ENCODE assay signal across 32 cellular contexts in the genomic region with DNA sequence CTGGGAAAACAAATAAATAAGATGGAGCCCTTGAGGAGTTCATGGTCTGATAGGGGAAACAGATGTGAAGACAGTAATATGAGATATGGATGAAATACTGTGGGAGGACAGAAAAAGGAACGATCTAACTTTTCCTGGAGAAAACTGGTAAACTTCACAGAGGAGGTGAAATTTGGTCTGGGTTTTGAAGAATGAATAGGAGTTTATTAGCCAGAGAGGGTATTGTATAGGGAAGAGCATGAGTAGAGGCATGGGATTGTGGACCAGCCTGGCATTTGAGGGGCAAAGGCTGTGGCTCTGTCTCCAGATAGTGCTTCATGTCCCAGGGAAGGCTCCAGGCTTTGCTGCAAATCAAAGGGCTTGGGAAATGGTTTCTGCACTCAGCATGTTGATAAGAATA. TPM values are rescaled to one million over a fixed set of nuclear protein-coding genes. Genes with fewer than 3 reads are reported as not detected.
"Had no signal": no experiment of that assay in that cellular context is flagged by ENCODE, and none has a peak within 500 bp of the region (broad histone marks: within the 10 kb centered on the region; RNA-seq: fewer than 3 reads in every experiment).

No MANE protein-coding gene starts in this region.

- H3K27ac ChIP-seq: stomach, suprapubic skin, testis, thoracic aorta, thyroid gland, tibial artery, tibial nerve, transverse colon, upper lobe of left lung, upper lobe of right lung, uterus, vagina had no signal

- H3K9me3 Mint-ChIP-seq: stimulated activated effector memory CD8-positive, alpha-beta T cell treated with anti-CD3 and anti-CD28 coated beads, Interleukin-12 subunit alpha, Interleukin-12 subunit beta, amount 100 ng/mL, for 72 hours; stimulated activated memory B cell treated with anti-CD40 and anti-IgM and Interleukin-4, amounts not matched to agents 10 μg/mL and 1 μg/mL and 100 μg/mL, for 72 hours; stimulated activated naive B cell treated with anti-CD40 and anti-IgM and Interleukin-4, amounts not matched to agents 10 μg/mL and 1 μg/mL and 100 μg/mL, for 72 hours; stimulated activated naive CD8-positive, alpha-beta T cell treated with anti-CD3 and anti-CD28 coated beads, Interleukin-15, amount 100 ng/mL, for 72 hours; stimulated activated naive CD8-positive, alpha-beta T cell treated with anti-CD3 and anti-CD28 coated beads, Interleukin-15, Interleukin-2, amounts not matched to agents 100 ng/mL and 50 ng/mL, for 24 hours; type B pancreatic cell had no signal

- DNase-seq: stimulated activated CD4-positive, alpha-beta T cell treated with anti-CD3 and anti-CD28 coated beads, Interleukin-2, amount 100 ng/mL, for 48 hours; stimulated activated CD4-positive, alpha-beta T cell treated with anti-CD3 and anti-CD28 coated beads, Interleukin-4, amount 100 ng/mL, for 1 hour; stimulated activated CD4-positive, alpha-beta T cell treated with anti-CD3 and anti-CD28 coated beads, Interleukin-4, amount 100 ng/mL, for 24 hours; stimulated activated CD4-positive, alpha-beta T cell treated with anti-CD3 and anti-CD28 coated beads, Interleukin-4, amount 100 ng/mL, for 4 hours; stimulated activated CD8-positive, alpha-beta memory T cell treated with anti-CD3 and anti-CD28 coated beads, Interleukin-4, amount 100 ng/mL, for 48 hours; stimulated activated naive B cell treated with anti-CD40 and anti-IgM and Interleukin-4, amounts not matched to agents 10 μg/mL and 1 μg/mL and 100 μg/mL, for 72 hours; stimulated activated naive CD4-positive, alpha-beta T cell; stimulated activated naive CD4-positive, alpha-beta T cell treated with Interleukin-2 at 50 U/mL for 16 hours; stimulated activated naive CD8-positive, alpha-beta T cell treated with anti-CD3 and anti-CD28 coated beads, Interleukin-15, amount 100 ng/mL, for 72 hours; stimulated activated naive CD8-positive, alpha-beta T cell treated with anti-CD3 and anti-CD28 coated beads, Interleukin-15, Interleukin-2, amounts not matched to agents 100 U/mL and 50 U/mL, for 24 hours; stomach; substantia nigra; testis; thyroid gland; tibial artery; transverse colon; trophoblast cell; upper lobe of left lung; upper lobe of right lung; uterus had no signal

- H3K36me3 Mint-ChIP-seq: stimulated activated effector memory CD8-positive, alpha-beta T cell treated with anti-CD3 and anti-CD28 coated beads, Interleukin-12 subunit alpha, Interleukin-12 subunit beta, amount 100 ng/mL, for 72 hours; stimulated activated memory B cell treated with anti-CD40 and anti-IgM and Interleukin-4, amounts not matched to agents 10 μg/mL and 1 μg/mL and 100 μg/mL, for 72 hours; stimulated activated naive B cell treated with anti-CD40 and anti-IgM and Interleukin-4, amounts not matched to agents 10 μg/mL and 1 μg/mL and 100 μg/mL, for 72 hours; type B pancreatic cell had no signal

- H3K4me3 ChIP-seq: stomach, suprapubic skin, testis, thoracic aorta, thyroid gland, tibial artery, tibial nerve, transverse colon, upper lobe of left lung, upper lobe of right lung, uterus, vagina had no signal

- H3K4me1 ChIP-seq: stomach, testis, tibial artery, tibial nerve, transverse colon, upper lobe of left lung, upper lobe of right lung, uterus, vagina had no signal

- H3K4me3 Mint-ChIP-seq: stimulated activated effector memory CD8-positive, alpha-beta T cell treated with anti-CD3 and anti-CD28 coated beads, Interleukin-12 subunit alpha, Interleukin-12 subunit beta, amount 100 ng/mL, for 72 hours; stimulated activated memory B cell treated with anti-CD40 and anti-IgM and Interleukin-4, amounts not matched to agents 10 μg/mL and 1 μg/mL and 100 μg/mL, for 72 hours; stimulated activated naive B cell treated with anti-CD40 and anti-IgM and Interleukin-4, amounts not matched to agents 10 μg/mL and 1 μg/mL and 100 μg/mL, for 72 hours; stimulated activated naive CD8-positive, alpha-beta T cell treated with anti-CD3 and anti-CD28 coated beads, Interleukin-15, amount 100 ng/mL, for 72 hours; stimulated activated naive CD8-positive, alpha-beta T cell treated with anti-CD3 and anti-CD28 coated beads, Interleukin-15, Interleukin-2, amounts not matched to agents 100 ng/mL and 50 ng/mL, for 24 hours; type B pancreatic cell had no signal

- H3K27ac Mint-ChIP-seq: stimulated activated effector memory CD8-positive, alpha-beta T cell treated with anti-CD3 and anti-CD28 coated beads, Interleukin-12 subunit alpha, Interleukin-12 subunit beta, amount 100 ng/mL, for 72 hours; stimulated activated memory B cell treated with anti-CD40 and anti-IgM and Interleukin-4, amounts not matched to agents 10 μg/mL and 1 μg/mL and 100 μg/mL, for 72 hours; stimulated activated naive B cell treated with anti-CD40 and anti-IgM and Interleukin-4, amounts not matched to agents 10 μg/mL and 1 μg/mL and 100 μg/mL, for 72 hours; stimulated activated naive CD8-positive, alpha-beta T cell treated with anti-CD3 and anti-CD28 coated beads, Interleukin-15, amount 100 ng/mL, for 72 hours; stimulated activated naive CD8-positive, alpha-beta T cell treated with anti-CD3 and anti-CD28 coated beads, Interleukin-15, Interleukin-2, amounts not matched to agents 100 ng/mL and 50 ng/mL, for 24 hours; type B pancreatic cell had no signal

- H3K27me3 ChIP-seq: testis, thyroid gland, upper lobe of left lung, uterus, vagina had no signal

- H3K36me3 ChIP-seq: stomach, suprapubic skin, thoracic aorta, thyroid gland, tibial artery, tibial nerve, transverse colon, upper lobe of left lung, upper lobe of right lung, uterus, vagina had no signal

- H3K9me3 ChIP-seq: stomach, suprapubic skin, testis, thoracic aorta, thyroid gland, tibial artery, tibial nerve, transverse colon, upper lobe of left lung, upper lobe of right lung, uterus, vagina had no signal

- ATAC-seq: stimulated activated effector memory CD8-positive, alpha-beta T cell treated with anti-CD3 and anti-CD28 coated beads, Interleukin-12 subunit alpha, Interleukin-12 subunit beta, amount 100 ng/mL, for 72 hours; stimulated activated memory B cell treated with anti-CD40 and anti-IgM and Interleukin-4, amounts not matched to agents 10 μg/mL and 1 μg/mL and 100 μg/mL, for 72 hours; stimulated activated naive B cell treated with anti-CD40 and anti-IgM and Interleukin-4, amounts not matched to agents 10 μg/mL and 1 μg/mL and 100 μg/mL, for 72 hours; stimulated activated naive CD8-positive, alpha-beta T cell treated with anti-CD3 and anti-CD28 coated beads, Interleukin-15, amount 100 ng/mL, for 72 hours; stimulated activated naive CD8-positive, alpha-beta T cell treated with anti-CD3 and anti-CD28 coated beads, Interleukin-15, Interleukin-2, amounts not matched to agents 100 U/mL and 50 U/mL, for 24 hours; upper lobe of right lung had no signal

RNA-seq across cellular contexts. Expression of gene LPO, which starts 1.6 kb away (rescaled TPM):
- total RNA-seq: stomach, subcutaneous adipose tissue, thoracic aorta, tibial nerve, transverse colon, upper lobe of left lung, upper lobe of right lung, ureter, urinary bladder, uterus, vagina had no signal
- polyA plus RNA-seq: urinary bladder had no signal

RNA-seq across cellular contexts. Expression of gene MPO, which starts 40.7 kb away (rescaled TPM):
- total RNA-seq: suprapubic skin, tibial nerve, transverse colon, vagina had no signal

RNA-seq across cellular contexts. Expression of gene EPX, which starts 47.5 kb away (rescaled TPM):
- total RNA-seq: subcutaneous adipose tissue, temporal lobe, testis, thoracic aorta, thyroid gland, tibial nerve, transverse colon, upper lobe of right lung, ureter, uterus, vagina had no signal
- polyA plus RNA-seq: stomach, urinary bladder had no signal
